2 cellular contexts compared by ENCODE assay signal in genomic region chr3:111737712-111738097, GRCh38.
TF ChIP-seq lines count a peak whose summit lies in the region.

No MANE protein-coding gene starts in this region.

TF ChIP-seq in HEK293, 187 proteins besides CTCF, POLR2A, EP300 and RAD21 (continued from another document):
- TF ChIP-seq ZNF792 (tag by site-specific recombination; IDR thresholded peaks at IDR 0.05) (no peak), ZNF624 (tag by site-specific recombination; IDR thresholded peaks at IDR 0.05) (no peak), KLF1 (tag by site-specific recombination; IDR thresholded peaks at IDR 0.05) (no peak), KLF7 (tag by site-specific recombination; IDR thresholded peaks at IDR 0.05; ENCODE audit: borderline replicate concordance) (no peak), SALL2 (tag by site-specific recombination; IDR thresholded peaks at IDR 0.05; ENCODE audit: borderline replicate concordance) (no peak), ZNF341 (tag by site-specific recombination; IDR thresholded peaks at IDR 0.05; ENCODE audit: low read depth) (no peak), SETDB1 (IDR thresholded peaks at IDR 0.05; ENCODE audit: insufficient read length, low read length) (no peak), ZBTB11 (tag by site-specific recombination; conservative IDR thresholded peaks at IDR 0.05; ENCODE audit: low read depth) (no peak), ZFP69B (tag by site-specific recombination; IDR thresholded peaks at IDR 0.05) (0 out of 2 replicates have a peak, but pooled peaks have one; percentile 23), HOXD13 (CRISPR knock-in tag; IDR thresholded peaks at IDR 0.05; ENCODE audit: borderline replicate concordance) (no peak), ZNF596 (tag by site-specific recombination; IDR thresholded peaks at IDR 0.05) (no peak), ZNF585B (tag by site-specific recombination; IDR thresholded peaks at IDR 0.05) (no peak), ZNF561 (tag by site-specific recombination; IDR thresholded peaks at IDR 0.05; ENCODE audit: borderline replicate concordance) (no peak), ZNF184 (tag by site-specific recombination; IDR thresholded peaks at IDR 0.05) (0 out of 2 replicates have a peak, but pooled peaks have one; percentile 16), ZNF221 (tag by site-specific recombination; IDR thresholded peaks at IDR 0.05; ENCODE audit: borderline replicate concordance) (no peak), PRDM10 (tag by site-specific recombination; IDR thresholded peaks at IDR 0.05) (0 out of 2 replicates have a peak, but pooled peaks have one; percentile 10)
- TF ChIP-seq, protein P1, sequence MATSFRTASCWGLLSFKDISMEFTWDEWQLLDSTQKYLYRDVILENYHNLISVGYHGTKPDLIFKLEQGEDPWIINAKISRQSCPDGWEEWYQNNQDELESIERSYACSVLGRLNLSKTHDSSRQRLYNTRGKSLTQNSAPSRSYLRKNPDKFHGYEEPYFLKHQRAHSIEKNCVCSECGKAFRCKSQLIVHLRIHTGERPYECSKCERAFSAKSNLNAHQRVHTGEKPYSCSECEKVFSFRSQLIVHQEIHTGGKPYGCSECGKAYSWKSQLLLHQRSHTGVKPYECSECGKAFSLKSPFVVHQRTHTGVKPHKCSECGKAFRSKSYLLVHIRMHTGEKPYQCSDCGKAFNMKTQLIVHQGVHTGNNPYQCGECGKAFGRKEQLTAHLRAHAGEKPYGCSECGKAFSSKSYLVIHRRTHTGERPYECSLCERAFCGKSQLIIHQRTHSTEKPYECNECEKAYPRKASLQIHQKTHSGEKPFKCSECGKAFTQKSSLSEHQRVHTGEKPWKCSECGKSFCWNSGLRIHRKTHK (tag by site-specific recombination; IDR thresholded peaks at IDR 0.05), result no peak
TF ChIP-seq in HEK293: peak in this region for 9.

TF ChIP-seq in SK-N-SH treated with all-trans-retinoic acid at 6 μM for 48 hours, 23 proteins besides CTCF, POLR2A, EP300 and RAD21 (continued from another document):
- TF ChIP-seq, protein P2, sequence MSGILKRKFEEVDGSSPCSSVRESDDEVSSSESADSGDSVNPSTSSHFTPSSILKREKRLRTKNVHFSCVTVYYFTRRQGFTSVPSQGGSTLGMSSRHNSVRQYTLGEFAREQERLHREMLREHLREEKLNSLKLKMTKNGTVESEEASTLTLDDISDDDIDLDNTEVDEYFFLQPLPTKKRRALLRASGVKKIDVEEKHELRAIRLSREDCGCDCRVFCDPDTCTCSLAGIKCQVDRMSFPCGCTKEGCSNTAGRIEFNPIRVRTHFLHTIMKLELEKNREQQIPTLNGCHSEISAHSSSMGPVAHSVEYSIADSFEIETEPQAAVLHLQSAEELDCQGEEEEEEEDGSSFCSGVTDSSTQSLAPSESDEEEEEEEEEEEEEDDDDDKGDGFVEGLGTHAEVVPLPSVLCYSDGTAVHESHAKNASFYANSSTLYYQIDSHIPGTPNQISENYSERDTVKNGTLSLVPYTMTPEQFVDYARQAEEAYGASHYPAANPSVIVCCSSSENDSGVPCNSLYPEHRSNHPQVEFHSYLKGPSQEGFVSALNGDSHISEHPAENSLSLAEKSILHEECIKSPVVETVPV (CRISPR knock-in tag; IDR thresholded peaks at IDR 0.05), result no peak
- TF ChIP-seq ZFP30 (CRISPR knock-in tag; IDR thresholded peaks at IDR 0.05) (no peak), ARNTL (CRISPR knock-in tag; IDR thresholded peaks at IDR 0.05; ENCODE audit: borderline replicate concordance, low read depth) (no peak), PATZ1 (CRISPR knock-in tag; IDR thresholded peaks at IDR 0.05; ENCODE audit: borderline replicate concordance) (0 out of 2 replicates have a peak, but pooled peaks have one; percentile 39), TCF4 (CRISPR knock-in tag; IDR thresholded peaks at IDR 0.05; ENCODE audit: borderline replicate concordance) (peak; percentile 29; the same call in 1 of the 2 replicates), GLIS3 (CRISPR knock-in tag; IDR thresholded peaks at IDR 0.05) (peak; percentile 24; the same call in 1 of the 2 replicates), RARB (CRISPR knock-in tag; IDR thresholded peaks at IDR 0.05) (no peak), PPARA (CRISPR knock-in tag; IDR thresholded peaks at IDR 0.05; ENCODE audit: borderline replicate concordance) (no peak), TSHZ2 (CRISPR knock-in tag; IDR thresholded peaks at IDR 0.05) (no peak), TOX (CRISPR knock-in tag; IDR thresholded peaks at IDR 0.05; ENCODE audit: borderline replicate concordance) (no peak), SNAI2 (CRISPR knock-in tag; IDR thresholded peaks at IDR 0.05) (no peak), ZNF565 (CRISPR knock-in tag; conservative IDR thresholded peaks at IDR 0.05; ENCODE audit: low read depth) (no peak)
